In the genomic region with DNA sequence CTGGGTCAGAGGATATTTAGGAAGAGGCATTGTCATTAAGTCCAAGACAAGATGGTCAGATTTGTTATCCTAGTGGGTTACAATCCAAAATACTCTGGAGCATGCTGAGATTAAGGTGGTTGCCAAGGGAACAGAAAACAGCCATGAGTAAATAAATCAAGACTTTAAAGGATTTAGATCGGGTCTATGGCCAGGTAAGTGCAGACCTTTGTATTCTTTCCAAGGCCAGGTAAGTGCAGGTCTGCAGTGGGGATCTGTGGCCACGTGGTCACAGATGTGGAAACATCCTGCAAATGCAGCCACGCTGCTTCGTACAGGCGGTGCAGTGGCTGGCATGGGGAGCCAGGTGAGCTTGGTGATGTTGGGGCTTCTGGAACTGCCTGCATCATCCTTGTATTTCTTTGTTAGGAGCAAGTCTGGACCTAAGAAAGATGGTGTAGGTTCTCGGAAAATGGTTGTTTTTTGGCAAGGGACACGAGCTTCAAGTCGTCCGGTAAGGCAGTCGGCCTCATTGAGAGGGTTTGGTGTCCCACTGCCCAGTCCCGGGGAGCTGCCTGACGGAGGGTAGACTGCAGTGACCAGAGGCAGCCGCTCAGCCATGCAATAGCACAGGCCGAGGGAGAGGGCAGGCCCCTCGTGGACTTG, we compare ENCODE assay signal across 14 cellular contexts. TPM values are rescaled to one million over a fixed set of nuclear protein-coding genes. Genes with fewer than 3 reads are reported as not detected.
DNase-seq lines count a peak whose midpoint lies in the region; ATAC-seq and TF ChIP-seq lines count a peak whose summit lies in the region.
"Had no signal": no experiment of that assay in that cellular context is flagged by ENCODE, and none has a peak within 500 bp of the region (broad histone marks: within the 10 kb centered on the region; RNA-seq: fewer than 3 reads in every experiment).

No MANE protein-coding gene starts in this region.

- no peaks in the 10 kb centered on the region for H3K27me3 ChIP-seq in body of pancreas
- H3K27me3 ChIP-seq: breast epithelium, heart left ventricle had no signal

- no peak for ATAC-seq in body of pancreas
- no peak for ATAC-seq in sciatic nerve
- ATAC-seq: activated T-cell treated with anti-CD3 and anti-CD28 coated beads, Interleukin-2, amount 50 U/mL, for 4 hours; heart left ventricle had no signal

- intact Hi-C loops in body of pancreas (cut with DNase I) = loop anchor here (10.0 kb wide), 1 partner anchor 116 kb away; no protein-coding TSS in a partner anchor
- intact Hi-C loops in sciatic nerve (cut with DNase I) = no loop called here

- WGBS in body of pancreas, 2 donors = 66 to 77% methylated on average over 15 of the region's 15 CpGs

- TF ChIP-seq POLR2A in body of pancreas (IDR thresholded peaks at IDR 0.05) = no peak

- H3K27ac ChIP-seq in body of pancreas = peak overlapping the region in 2 of 4 donors; percentile 5 to 8
- H3K27ac ChIP-seq: breast epithelium, heart left ventricle, prostate gland had no signal

- TF ChIP-seq CTCF in body of pancreas (IDR thresholded peaks at IDR 0.05) = no peak

- H3K4me1 ChIP-seq in body of pancreas = peaks cover 38% of the 10 kb centered on the region

- H3K9me3 ChIP-seq in body of pancreas = no peaks in the 10 kb centered on the region
- H3K9me3 ChIP-seq: breast epithelium, heart left ventricle, prostate gland had no signal

- H3K4me3 ChIP-seq in body of pancreas = no peak overlapping the region
- H3K4me3 ChIP-seq: breast epithelium, heart left ventricle, prostate gland had no signal

- peaks cover 0 to 3% of the 10 kb centered on the region in 2 donors for H3K36me3 ChIP-seq in body of pancreas (replicated peaks in 1 of 2; ENCODE audit: insufficient read depth in 1 of 2, low read depth in 2 of 2)
- H3K36me3 ChIP-seq: breast epithelium, prostate gland had no signal

- DNase-seq in HT-29 (ENCODE audit: low spot score) (peak; percentile 36), body of pancreas (peak in 3 of 4 donors; percentile 12 to 39 (median 36)), sciatic nerve (ENCODE audit: low spot score) (peak; percentile 42), NK-92 (lab: John Stamatoyannopoulos, UW; ENCODE audit: unreplicated experiment) (no peak)
- no peak for DNase-seq in activated CD4-positive, alpha-beta T cell treated with anti-CD3 and anti-CD28 coated beads, Interleukin-2, amount 50 U/mL, for 48 hours
- DNase-seq: activated CD4-positive, alpha-beta T cell treated with anti-CD3 and anti-CD28 coated beads for 1 hour; activated T-cell treated with anti-CD3 and anti-CD28 coated beads, Interleukin-2, amount 50 U/mL, for 4 hours; NCI-H146; NCI-H774; stimulated activated CD4-positive, alpha-beta T cell treated with anti-CD3 and anti-CD28 coated beads, Interleukin-4, amount 100 ng/mL, for 24 hours had no signal

RNA-seq across cellular contexts. Expression of gene ZNF775, which starts 21.8 kb away (rescaled TPM):
- total RNA-seq in HT-29 (2014; rRNA removed; shearing (Covaris generic)) = 9.9 and 10.7 TPM in 2 replicates
- total RNA-seq in body of pancreas (10 to 100 TPM in 1 of 2 donors, 1 to 10 TPM in 1; 6.0 to 10.2 TPM), sciatic nerve (11.1 TPM)

RNA-seq across cellular contexts. Expression of gene REPIN1, which starts 32.3 kb away (rescaled TPM):
- total RNA-seq in HT-29 (2014; rRNA removed; shearing (Covaris generic)) = 420 and 443 TPM in 2 replicates
- total RNA-seq in body of pancreas = 100 to 1,000 TPM in 1 of 2 donors, 10 to 100 TPM in 1; 77.0 to 117 TPM
- 54.0 TPM for total RNA-seq in sciatic nerve

RNA-seq across cellular contexts. Expression of gene GIMAP8, which starts 49.5 kb away (rescaled TPM):
- total RNA-seq in HT-29 (2014; rRNA removed; shearing (Covaris generic)) = not detected in 2 replicates
- 1 to 10 TPM in 1 of 2 donors, under 1 TPM in 1; 0.99 to 5.4 TPM for total RNA-seq in body of pancreas
- 22.4 TPM for total RNA-seq in sciatic nerve
- total RNA-seq: SK-MEL-5 had no signal

RNA-seq across cellular contexts. Expression of gene RARRES2, which starts 59.5 kb away (rescaled TPM):
- total RNA-seq in HT-29 (2014; rRNA removed; shearing (Covaris generic)) = 10.5 and 12.6 TPM in 2 replicates
- total RNA-seq in body of pancreas (100 to 1,000 TPM; 245 to 400 TPM), sciatic nerve (261 TPM)
- total RNA-seq: SK-MEL-5 had no signal

Comparison
In these comparisons a context has a peak if more than half of its experiments do, and no peak if none do; other contexts are left out.
1. DNase-seq: peak in HT-29 (single experiment), body of pancreas (3 of 4) and sciatic nerve (single experiment); none in NK-92 (single experiment) and activated CD4-positive, alpha-beta T cell treated with anti-CD3 and anti-CD28 coated beads, Interleukin-2, amount 50 U/mL, for 48 hours (0 of 2).